17 cellular contexts compared by ENCODE assay signal in the genomic region with DNA sequence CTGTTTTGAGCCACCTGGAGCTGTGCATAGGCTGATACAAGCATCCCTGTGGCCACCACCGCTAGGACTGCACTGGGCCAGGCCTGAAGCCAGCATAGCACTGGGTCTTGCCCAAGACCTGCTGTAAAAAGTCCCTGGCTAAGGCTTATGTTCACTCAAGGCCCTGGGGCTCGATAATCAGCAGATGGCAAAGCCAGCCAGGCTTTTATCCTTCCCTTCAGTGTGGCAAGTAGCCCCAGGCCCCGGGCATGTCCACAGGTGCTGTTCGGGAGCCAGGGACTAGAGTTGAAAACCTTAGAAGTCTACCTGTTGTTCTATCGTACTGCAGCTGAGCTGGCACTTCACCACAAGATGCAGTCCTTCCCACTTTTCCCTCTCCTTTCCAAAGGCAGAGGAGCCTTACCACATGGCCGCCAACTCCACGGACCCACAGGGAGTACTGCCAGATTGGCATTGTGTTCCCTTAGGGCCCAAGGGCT.
"Had no signal": no experiment of that assay in that cellular context is flagged by ENCODE, and none has a peak within 500 bp of the region (broad histone marks: within the 10 kb centered on the region; RNA-seq: fewer than 3 reads in every experiment).

No MANE protein-coding gene starts in this region.

- H3K27me3 ChIP-seq: neutrophil, tibial artery, vagina had no signal

- H3K9me3 ChIP-seq: neutrophil, vagina had no signal

- ATAC-seq: activated naive CD8-positive, alpha-beta T cell treated with anti-CD3 and anti-CD28 coated beads, Interleukin-2, amount 50 U/mL, for 24 hours; activated T-helper 17 cell treated with anti-CD3 and anti-CD28 coated beads, Interleukin-2, amount 50 U/mL, for 72 hours; naive thymus-derived CD8-positive, alpha-beta T cell; stimulated activated effector memory CD8-positive, alpha-beta T cell treated with anti-CD3 and anti-CD28 coated beads, Interleukin-12 subunit alpha, Interleukin-12 subunit beta, amount 100 ng/mL, for 72 hours had no signal

- H3K27ac ChIP-seq: left ventricle myocardium inferior, neutrophil, tibial artery, vagina had no signal

- H3K4me1 ChIP-seq: left ventricle myocardium inferior, tibial artery, vagina had no signal

- FAIRE-seq: bronchial epithelial cell, kidney had no signal

- DNase-seq: activated CD4-positive, alpha-beta T cell treated with anti-CD3 and anti-CD28 coated beads, Interleukin-2, amount 10 ng/mL, durations not matched to agents 7 days and 5 days; activated CD4-positive, CD25-positive, alpha-beta regulatory T cell; activated naive CD4-positive, alpha-beta T cell treated with anti-CD3 and anti-CD28 coated beads for 36 hours; activated naive CD8-positive, alpha-beta T cell treated with anti-CD3 and anti-CD28 coated beads, Interleukin-2, amount 50 U/mL, for 24 hours; aorta; effector memory CD4-positive, alpha-beta T cell; kidney; left ventricle myocardium inferior; mesenchymal stem cell; naive thymus-derived CD8-positive, alpha-beta T cell; retina; tibial artery had no signal

- H3K36me3 ChIP-seq: left ventricle myocardium inferior, neutrophil, tibial artery, vagina had no signal

- H3K4me3 ChIP-seq: left ventricle myocardium inferior, tibial artery, vagina had no signal
